ENCODE assay signal across 34 cellular contexts in the genomic region with DNA sequence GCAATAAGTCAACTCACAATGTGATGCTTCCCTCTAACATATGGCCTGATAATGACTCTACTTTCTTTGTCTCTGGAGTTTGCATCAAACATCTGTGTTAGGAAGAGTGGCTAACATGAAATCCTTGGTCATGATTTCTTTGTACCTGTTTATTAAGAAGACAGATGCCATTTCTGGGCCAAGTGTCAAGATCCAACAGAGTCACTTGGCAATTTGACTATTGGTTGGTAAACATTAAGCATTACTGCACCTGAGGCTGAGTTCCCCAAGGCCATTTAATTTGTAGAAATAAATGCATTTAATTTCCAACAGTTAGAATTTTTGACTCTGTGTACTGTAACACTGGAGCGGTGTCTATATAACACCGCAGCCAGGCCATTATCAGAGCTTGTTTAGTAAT.
"Had no signal": no experiment of that assay in that cellular context is flagged by ENCODE, and none has a peak within 500 bp of the region (broad histone marks: within the 10 kb centered on the region; RNA-seq: fewer than 3 reads in every experiment).

No MANE protein-coding gene starts in this region.

- H3K4me3 Mint-ChIP-seq: activated B cell treated with CpG ODN at 0.5 μM for 24 hours; activated CD4-positive, alpha-beta memory T cell treated with anti-CD3 and anti-CD28 coated beads for 36 hours; activated CD4-positive, alpha-beta T cell treated with anti-CD3 and anti-CD28 coated beads, Interleukin-2, amount 10 ng/mL, durations not matched to agents 24 days and 14 days; activated CD8-positive, alpha-beta T cell treated with anti-CD3 and anti-CD28 coated beads for 36 hours; activated naive CD4-positive, alpha-beta T cell treated with anti-CD3 and anti-CD28 coated beads, Interleukin-2, amount 10 ng/mL, durations not matched to agents 7 days and 5 days; activated naive CD4-positive, alpha-beta T cell treated with anti-CD3 and anti-CD28 coated beads, Interleukin-2, amount 50 U/mL, for 24 hours; activated naive CD8-positive, alpha-beta T cell; activated naive CD8-positive, alpha-beta T cell treated with anti-CD3 and anti-CD28 coated beads, Interleukin-2, amount 10 ng/mL, durations not matched to agents 7 days and 5 days; activated naive CD8-positive, alpha-beta T cell treated with anti-CD3 and anti-CD28 coated beads, Interleukin-2, amount 50 U/mL, for 24 hours; activated T-cell treated with anti-CD3 and anti-CD28 coated beads, Interleukin-2, amount 50 U/mL, for 4 hours; activated T-cell treated with anti-CD3 and anti-CD28 coated beads, Interleukin-2, amount 50 U/mL, for 72 hours; activated T-helper 1 cell treated with anti-CD3 and anti-CD28 coated beads, Interleukin-12 subunit alpha, Interleukin-12 subunit beta, Interleukin-2, Interleukin-4 antibody, amounts not matched to agents 30 ng/mL and 10 ng/mL and 1 ng/mL, durations not matched to agents 14 hours and 24 hours and 36 hours; brain; central memory CD8-positive, alpha-beta T cell; T-helper 1 cell treated with Interleukin-12 subunit alpha and Interleukin-12 subunit beta and Interleukin-4 antibody, amounts not matched to agents 30 μg/mL and 1 μg/mL, for 36 hours; T-helper 2 cell treated with Interferon-gamma antibody and Interleukin-4, amounts not matched to agents 5 μg/mL and 100 μg/mL, for 36 hours had no signal

- H3K36me3 Mint-ChIP-seq: activated CD4-positive, alpha-beta memory T cell treated with anti-CD3 and anti-CD28 coated beads for 36 hours; activated naive CD4-positive, alpha-beta T cell treated with anti-CD3 and anti-CD28 coated beads, Interleukin-2, amount 10 ng/mL, durations not matched to agents 7 days and 5 days; activated naive CD4-positive, alpha-beta T cell treated with anti-CD3 and anti-CD28 coated beads, Interleukin-2, amount 50 U/mL, for 24 hours; activated naive CD8-positive, alpha-beta T cell; activated naive CD8-positive, alpha-beta T cell treated with anti-CD3 and anti-CD28 coated beads, Interleukin-2, amount 10 ng/mL, durations not matched to agents 7 days and 5 days had no signal

- ATAC-seq: activated CD8-positive, alpha-beta T cell treated with anti-CD3 and anti-CD28 coated beads for 36 hours; activated naive CD8-positive, alpha-beta T cell treated with anti-CD3 and anti-CD28 coated beads, Interleukin-2, amount 50 U/mL, for 24 hours; activated T-cell treated with anti-CD3 and anti-CD28 coated beads, Interleukin-2, amount 50 U/mL, for 4 hours; activated T-cell treated with anti-CD3 and anti-CD28 coated beads, Interleukin-2, amount 50 U/mL, for 72 hours had no signal

- H3K4me1 Mint-ChIP-seq: activated B cell treated with CpG ODN at 0.5 μM for 24 hours; activated CD4-positive, alpha-beta T cell treated with anti-CD3 and anti-CD28 coated beads, Interleukin-2, amount 10 ng/mL, durations not matched to agents 24 days and 14 days; activated naive CD4-positive, alpha-beta T cell treated with anti-CD3 and anti-CD28 coated beads, Interleukin-2, amount 10 ng/mL, durations not matched to agents 7 days and 5 days; activated naive CD4-positive, alpha-beta T cell treated with anti-CD3 and anti-CD28 coated beads, Interleukin-2, amount 50 U/mL, for 24 hours; activated naive CD8-positive, alpha-beta T cell treated with anti-CD3 and anti-CD28 coated beads, Interleukin-2, amount 10 ng/mL, durations not matched to agents 7 days and 5 days; activated naive CD8-positive, alpha-beta T cell treated with anti-CD3 and anti-CD28 coated beads, Interleukin-2, amount 50 U/mL, for 24 hours; brain; central memory CD8-positive, alpha-beta T cell had no signal

- DNase-seq: activated B cell treated with CpG ODN at 0.5 μM for 24 hours; activated CD4-positive, alpha-beta memory T cell treated with anti-CD3 and anti-CD28 coated beads for 36 hours; activated CD4-positive, alpha-beta T cell treated with anti-CD3 and anti-CD28 coated beads for 4 hours; activated CD4-positive, alpha-beta T cell treated with anti-CD3 and anti-CD28 coated beads, Interleukin-2, amount 10 ng/mL, durations not matched to agents 24 days and 14 days; activated CD4-positive, alpha-beta T cell treated with anti-CD3 and anti-CD28 coated beads, Interleukin-2, amount 50 U/mL, for 1 hour; activated CD4-positive, alpha-beta T cell treated with anti-CD3 and anti-CD28 coated beads, Interleukin-2, amount 50 U/mL, for 4 hours; activated CD4-positive, CD25-positive, alpha-beta regulatory T cell treated with anti-CD3 and anti-CD28 coated beads, Interleukin-2, amount 50 U/mL, for 72 hours; activated CD8-positive, alpha-beta memory T cell treated with anti-CD3 and anti-CD28 coated beads, Interleukin-2, amount 50 U/mL, for 4 hours; activated CD8-positive, alpha-beta T cell treated with anti-CD3 and anti-CD28 coated beads for 36 hours; activated effector memory CD4-positive, alpha-beta T cell treated with Interleukin-2 at 50 U/mL for 16 hours; activated gamma-delta T cell; activated naive CD4-positive, alpha-beta T cell treated with anti-CD3 and anti-CD28 coated beads, Interleukin-2, amount 10 ng/mL, durations not matched to agents 7 days and 5 days; activated naive CD4-positive, alpha-beta T cell treated with Interleukin-2 at 50 U/mL for 16 hours; activated naive CD8-positive, alpha-beta T cell treated with anti-CD3 and anti-CD28 coated beads, Interleukin-2, amount 10 ng/mL, durations not matched to agents 7 days and 5 days; activated naive CD8-positive, alpha-beta T cell treated with anti-CD3 and anti-CD28 coated beads, Interleukin-2, amount 50 U/mL, for 24 hours; activated T-cell treated with anti-CD3 and anti-CD28 coated beads for 4 hours; activated T-cell treated with anti-CD3 and anti-CD28 coated beads, Interleukin-2, amount 50 U/mL, for 1 hour; activated T-cell treated with anti-CD3 and anti-CD28 coated beads, Interleukin-2, amount 50 U/mL, for 4 hours; activated T-cell treated with anti-CD3 and anti-CD28 coated beads, Interleukin-2, amount 50 U/mL, for 72 hours; amygdala; anterior cingulate cortex; T-helper 1 cell; T-helper 2 cell; T-helper 9 cell had no signal

- H3K4me3 ChIP-seq: ascending aorta, cardiac muscle cell had no signal

- H3K27ac Mint-ChIP-seq: activated B cell treated with CpG ODN at 0.5 μM for 24 hours; activated CD4-positive, alpha-beta memory T cell treated with anti-CD3 and anti-CD28 coated beads for 36 hours; activated CD4-positive, alpha-beta T cell treated with anti-CD3 and anti-CD28 coated beads, Interleukin-2, amount 10 ng/mL, durations not matched to agents 24 days and 14 days; activated CD8-positive, alpha-beta T cell treated with anti-CD3 and anti-CD28 coated beads for 36 hours; activated naive CD4-positive, alpha-beta T cell treated with anti-CD3 and anti-CD28 coated beads, Interleukin-2, amount 10 ng/mL, durations not matched to agents 7 days and 5 days; activated naive CD4-positive, alpha-beta T cell treated with anti-CD3 and anti-CD28 coated beads, Interleukin-2, amount 50 U/mL, for 24 hours; activated naive CD8-positive, alpha-beta T cell; activated naive CD8-positive, alpha-beta T cell treated with anti-CD3 and anti-CD28 coated beads, Interleukin-2, amount 10 ng/mL, durations not matched to agents 7 days and 5 days; activated naive CD8-positive, alpha-beta T cell treated with anti-CD3 and anti-CD28 coated beads, Interleukin-2, amount 50 U/mL, for 24 hours; activated T-cell treated with anti-CD3 and anti-CD28 coated beads, Interleukin-2, amount 50 U/mL, for 72 hours; activated T-helper 1 cell treated with anti-CD3 and anti-CD28 coated beads, Interleukin-12 subunit alpha, Interleukin-12 subunit beta, Interleukin-2, Interleukin-4 antibody, amounts not matched to agents 30 ng/mL and 10 ng/mL and 1 ng/mL, durations not matched to agents 14 hours and 24 hours and 36 hours; activated T-helper 2 cell treated with anti-CD3 and anti-CD28 coated beads, Interferon-gamma antibody, Interleukin-2, Interleukin-4, amounts not matched to agents 10 μg/mL and 5 μg/mL and 100 μg/mL, durations not matched to agents 14 hours and 24 hours and 36 hours; T-helper 1 cell treated with Interleukin-12 subunit alpha and Interleukin-12 subunit beta and Interleukin-4 antibody, amounts not matched to agents 30 μg/mL and 1 μg/mL, for 36 hours; T-helper 2 cell treated with Interferon-gamma antibody and Interleukin-4, amounts not matched to agents 5 μg/mL and 100 μg/mL, for 36 hours had no signal

- H3K27me3 Mint-ChIP-seq: activated B cell treated with CpG ODN at 0.5 μM for 24 hours; activated CD4-positive, alpha-beta memory T cell treated with anti-CD3 and anti-CD28 coated beads for 36 hours; activated CD4-positive, alpha-beta T cell treated with anti-CD3 and anti-CD28 coated beads, Interleukin-2, amount 10 ng/mL, durations not matched to agents 24 days and 14 days; activated CD8-positive, alpha-beta T cell treated with anti-CD3 and anti-CD28 coated beads for 36 hours; activated naive CD4-positive, alpha-beta T cell treated with anti-CD3 and anti-CD28 coated beads, Interleukin-2, amount 10 ng/mL, durations not matched to agents 7 days and 5 days; activated naive CD4-positive, alpha-beta T cell treated with anti-CD3 and anti-CD28 coated beads, Interleukin-2, amount 50 U/mL, for 24 hours; activated naive CD8-positive, alpha-beta T cell; activated naive CD8-positive, alpha-beta T cell treated with anti-CD3 and anti-CD28 coated beads, Interleukin-2, amount 10 ng/mL, durations not matched to agents 7 days and 5 days; activated naive CD8-positive, alpha-beta T cell treated with anti-CD3 and anti-CD28 coated beads, Interleukin-2, amount 50 U/mL, for 24 hours; brain; central memory CD8-positive, alpha-beta T cell had no signal
